35 cellular contexts compared by ENCODE assay signal in the genomic region with DNA sequence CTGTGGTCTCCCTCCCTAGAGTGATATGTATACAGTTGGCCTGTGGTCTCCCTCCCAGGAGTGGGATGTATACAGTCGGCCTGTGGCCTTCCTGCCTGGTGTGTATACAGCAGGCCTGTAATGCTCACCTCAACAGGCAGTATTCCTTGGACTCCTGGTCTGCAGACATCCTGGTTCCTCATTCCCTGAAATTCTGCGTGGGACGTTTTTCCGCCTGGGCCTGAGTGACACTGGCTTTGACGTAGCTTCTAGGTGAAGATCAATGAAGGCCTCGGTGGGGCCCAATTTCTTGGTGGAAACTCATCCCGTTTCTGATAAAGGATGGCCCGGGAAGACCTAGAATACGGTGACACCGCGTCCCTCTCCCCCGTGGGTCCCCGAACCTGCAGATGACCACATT.
"Had no signal": no experiment of that assay in that cellular context is flagged by ENCODE, and none has a peak within 500 bp of the region (broad histone marks: within the 10 kb centered on the region; RNA-seq: fewer than 3 reads in every experiment).

No MANE protein-coding gene starts in this region.

- H3K27me3 Mint-ChIP-seq: activated B cell treated with CpG ODN at 0.5 μM for 24 hours; activated CD4-positive, alpha-beta memory T cell treated with anti-CD3 and anti-CD28 coated beads for 36 hours; activated CD4-positive, alpha-beta T cell treated with anti-CD3 and anti-CD28 coated beads, Interleukin-2, amount 10 ng/mL, durations not matched to agents 24 days and 14 days; activated CD8-positive, alpha-beta T cell treated with anti-CD3 and anti-CD28 coated beads for 36 hours; activated T-helper 17 cell treated with anti-CD3 and anti-CD28 coated beads, Interleukin-2, amount 50 U/mL, for 72 hours had no signal

- H3K27ac ChIP-seq: adrenal gland, body of pancreas, brain microvascular endothelial cell, breast epithelium, VCaP had no signal

- H3K27ac Mint-ChIP-seq: activated B cell treated with CpG ODN at 0.5 μM for 24 hours; activated CD4-positive, alpha-beta memory T cell treated with anti-CD3 and anti-CD28 coated beads for 36 hours; activated CD4-positive, alpha-beta T cell treated with anti-CD3 and anti-CD28 coated beads, Interleukin-2, amount 10 ng/mL, durations not matched to agents 24 days and 14 days; activated CD8-positive, alpha-beta T cell treated with anti-CD3 and anti-CD28 coated beads for 36 hours; activated naive CD4-positive, alpha-beta T cell treated with anti-CD3 and anti-CD28 coated beads for 36 hours; activated naive CD4-positive, alpha-beta T cell treated with anti-CD3 and anti-CD28 coated beads, Interleukin-2, amount 50 U/mL, for 72 hours; activated naive CD8-positive, alpha-beta T cell treated with anti-CD3 and anti-CD28 coated beads for 36 hours; activated T-cell treated with anti-CD3 and anti-CD28 coated beads, Interleukin-2, amount 50 U/mL, for 72 hours; activated T-helper 1 cell treated with anti-CD3 and anti-CD28 coated beads, Interleukin-12 subunit alpha, Interleukin-12 subunit beta, Interleukin-2, Interleukin-4 antibody, amounts not matched to agents 30 ng/mL and 10 ng/mL and 1 ng/mL, durations not matched to agents 14 hours and 24 hours and 36 hours; activated T-helper 17 cell treated with anti-CD3 and anti-CD28 coated beads, Interleukin-2, amount 50 U/mL, for 72 hours; T-helper 1 cell treated with Interleukin-12 subunit alpha and Interleukin-12 subunit beta and Interleukin-4 antibody, amounts not matched to agents 30 μg/mL and 1 μg/mL, for 36 hours; T-helper 2 cell treated with Interferon-gamma antibody and Interleukin-4, amounts not matched to agents 5 μg/mL and 100 μg/mL, for 36 hours had no signal

- H3K4me1 ChIP-seq: adrenal gland, body of pancreas, breast epithelium had no signal

- H3K27me3 ChIP-seq: body of pancreas, brain microvascular endothelial cell had no signal

- H3K9me3 Mint-ChIP-seq: activated CD4-positive, alpha-beta memory T cell treated with anti-CD3 and anti-CD28 coated beads for 36 hours; activated CD8-positive, alpha-beta T cell treated with anti-CD3 and anti-CD28 coated beads for 36 hours; activated naive CD4-positive, alpha-beta T cell treated with anti-CD3 and anti-CD28 coated beads for 36 hours; activated naive CD8-positive, alpha-beta T cell treated with anti-CD3 and anti-CD28 coated beads for 36 hours; activated T-cell treated with anti-CD3 and anti-CD28 coated beads, Interleukin-2, amount 50 U/mL, for 72 hours had no signal

- H3K4me1 Mint-ChIP-seq: activated B cell treated with CpG ODN at 0.5 μM for 24 hours; activated CD4-positive, alpha-beta T cell treated with anti-CD3 and anti-CD28 coated beads, Interleukin-2, amount 10 ng/mL, durations not matched to agents 24 days and 14 days; activated naive CD8-positive, alpha-beta T cell treated with anti-CD3 and anti-CD28 coated beads for 36 hours; activated T-helper 17 cell treated with anti-CD3 and anti-CD28 coated beads, Interleukin-2, amount 50 U/mL, for 72 hours had no signal

- H3K4me3 Mint-ChIP-seq: activated B cell treated with CpG ODN at 0.5 μM for 24 hours; activated CD4-positive, alpha-beta memory T cell treated with anti-CD3 and anti-CD28 coated beads for 36 hours; activated CD4-positive, alpha-beta T cell treated with anti-CD3 and anti-CD28 coated beads, Interleukin-2, amount 10 ng/mL, durations not matched to agents 24 days and 14 days; activated CD8-positive, alpha-beta T cell treated with anti-CD3 and anti-CD28 coated beads for 36 hours; activated naive CD4-positive, alpha-beta T cell treated with anti-CD3 and anti-CD28 coated beads for 36 hours; activated naive CD8-positive, alpha-beta T cell treated with anti-CD3 and anti-CD28 coated beads for 36 hours; activated T-cell treated with anti-CD3 and anti-CD28 coated beads, Interleukin-2, amount 50 U/mL, for 4 hours; activated T-cell treated with anti-CD3 and anti-CD28 coated beads, Interleukin-2, amount 50 U/mL, for 72 hours; activated T-helper 1 cell treated with anti-CD3 and anti-CD28 coated beads, Interleukin-12 subunit alpha, Interleukin-12 subunit beta, Interleukin-2, Interleukin-4 antibody, amounts not matched to agents 30 ng/mL and 10 ng/mL and 1 ng/mL, durations not matched to agents 14 hours and 24 hours and 36 hours; activated T-helper 17 cell treated with anti-CD3 and anti-CD28 coated beads, Interleukin-2, amount 50 U/mL, for 72 hours; T-helper 1 cell treated with Interleukin-12 subunit alpha and Interleukin-12 subunit beta and Interleukin-4 antibody, amounts not matched to agents 30 μg/mL and 1 μg/mL, for 36 hours; T-helper 2 cell treated with Interferon-gamma antibody and Interleukin-4, amounts not matched to agents 5 μg/mL and 100 μg/mL, for 36 hours had no signal

- H3K36me3 ChIP-seq: adrenal gland, brain microvascular endothelial cell, breast epithelium had no signal

- H3K4me3 ChIP-seq: adrenal gland, body of pancreas, breast epithelium had no signal

- H3K36me3 Mint-ChIP-seq: activated CD4-positive, alpha-beta memory T cell treated with anti-CD3 and anti-CD28 coated beads for 36 hours; activated naive CD4-positive, alpha-beta T cell treated with anti-CD3 and anti-CD28 coated beads, Interleukin-2, amount 50 U/mL, for 72 hours; activated naive CD8-positive, alpha-beta T cell treated with anti-CD3 and anti-CD28 coated beads for 36 hours had no signal

- H3K9me3 ChIP-seq: adrenal gland, body of pancreas had no signal

- DNase-seq: activated B cell treated with CpG ODN at 0.5 μM for 24 hours; activated CD4-positive, alpha-beta memory T cell treated with anti-CD3 and anti-CD28 coated beads for 36 hours; activated CD4-positive, alpha-beta T cell treated with anti-CD3 and anti-CD28 coated beads for 4 hours; activated CD4-positive, alpha-beta T cell treated with anti-CD3 and anti-CD28 coated beads, Interleukin-2, amount 10 ng/mL, durations not matched to agents 24 days and 14 days; activated CD4-positive, alpha-beta T cell treated with anti-CD3 and anti-CD28 coated beads, Interleukin-2, amount 50 U/mL, for 1 hour; activated CD4-positive, alpha-beta T cell treated with anti-CD3 and anti-CD28 coated beads, Interleukin-2, amount 50 U/mL, for 4 hours; activated CD4-positive, CD25-positive, alpha-beta regulatory T cell treated with anti-CD3 and anti-CD28 coated beads, Interleukin-2, amount 50 U/mL, for 72 hours; activated CD8-positive, alpha-beta memory T cell treated with anti-CD3 and anti-CD28 coated beads, Interleukin-2, amount 50 U/mL, for 4 hours; activated CD8-positive, alpha-beta T cell treated with anti-CD3 and anti-CD28 coated beads for 36 hours; activated effector memory CD4-positive, alpha-beta T cell treated with anti-CD3 and anti-CD28 coated beads, Interleukin-2, amount 50 U/mL, for 16 hours; activated gamma-delta T cell treated with Interleukin-2 at 50 U/mL for 16 hours; activated naive CD4-positive, alpha-beta T cell; activated naive CD4-positive, alpha-beta T cell treated with anti-CD3 and anti-CD28 coated beads for 36 hours; activated naive CD4-positive, alpha-beta T cell treated with anti-CD3 and anti-CD28 coated beads, Interleukin-2, amount 50 U/mL, for 16 hours; activated naive CD8-positive, alpha-beta T cell treated with anti-CD3 and anti-CD28 coated beads for 36 hours; activated T-cell treated with anti-CD3 and anti-CD28 coated beads for 4 hours; activated T-cell treated with anti-CD3 and anti-CD28 coated beads, Interleukin-2, amount 50 U/mL, for 1 hour; activated T-cell treated with anti-CD3 and anti-CD28 coated beads, Interleukin-2, amount 50 U/mL, for 4 hours; activated T-cell treated with anti-CD3 and anti-CD28 coated beads, Interleukin-2, amount 50 U/mL, for 72 hours; adrenal gland; amniotic stem cell; aorta; body of pancreas; brain microvascular endothelial cell; central memory CD4-positive, alpha-beta T cell; T-helper 1 cell; T-helper 2 cell; T-helper 9 cell had no signal
